15 cellular contexts compared by ENCODE assay signal in the genomic region with DNA sequence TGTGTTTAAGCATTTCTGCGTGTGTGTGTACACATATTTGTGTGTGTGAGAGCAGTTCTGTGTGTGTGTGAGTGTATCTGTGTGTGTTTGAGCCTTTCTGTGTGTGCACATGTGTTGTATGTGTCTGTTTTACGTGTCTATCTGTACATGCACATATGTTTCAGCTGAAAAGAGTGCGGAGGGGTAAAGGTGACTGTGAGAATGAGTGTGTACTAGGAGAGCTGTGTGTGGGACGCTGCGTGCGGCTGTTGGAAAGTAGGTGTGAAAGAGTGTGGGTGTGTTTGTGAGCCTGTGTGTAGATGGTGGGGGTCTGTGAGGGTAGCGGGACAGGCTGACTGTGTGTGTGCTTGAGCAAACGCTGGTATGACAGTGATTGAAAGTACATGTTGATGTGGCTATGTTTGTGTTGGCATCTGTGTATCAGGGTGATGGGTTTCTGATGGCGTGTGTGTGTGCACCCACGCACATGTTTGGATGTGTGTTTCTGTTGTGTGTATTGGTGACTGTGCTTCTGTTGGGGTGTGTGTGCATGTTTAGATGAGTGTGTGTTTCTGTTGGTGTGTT. TPM values are rescaled to one million over a fixed set of nuclear protein-coding genes. Genes with fewer than 3 reads are reported as not detected.
DNase-seq lines count a peak whose midpoint lies in the region; ATAC-seq, FAIRE-seq and TF ChIP-seq lines count a peak whose summit lies in the region.
"Had no signal": no experiment of that assay in that cellular context is flagged by ENCODE, and none has a peak within 500 bp of the region (broad histone marks: within the 10 kb centered on the region; RNA-seq: fewer than 3 reads in every experiment).

No MANE protein-coding gene starts in this region.

- H3K27ac ChIP-seq in breast epithelium (peak overlapping the region; percentile 95 to 97), muscle layer of colon (ENCODE audit: low read depth, low read length) (peak overlapping the region; percentile 100), uterus (peak overlapping the region; percentile 91 to 100)
- H3K27ac ChIP-seq in effector memory CD4-positive, alpha-beta T cell (ENCODE audit: insufficient read depth, low read length, poor library complexity, severe bottlenecking), result peak overlapping the region; percentile 86

- peak overlapping the region; percentile 97 for H3K9ac ChIP-seq in muscle layer of colon (ENCODE audit: low read length)

- H3K27ac Mint-ChIP-seq in MCF 10A (ENCODE audit: low read depth, unreplicated experiment), result no peak overlapping the region

- no peaks in the 10 kb centered on the region for H3K9me3 Mint-ChIP-seq in MCF 10A (ENCODE audit: unreplicated experiment)

- no peak for TF ChIP-seq POLR2A in breast epithelium (IDR thresholded peaks at IDR 0.05)
- TF ChIP-seq POLR2A in uterus (IDR thresholded peaks at IDR 0.05), result no peak
- no peak for TF ChIP-seq POLR2A in GM12892 (IDR thresholded peaks at IDR 0.05; ENCODE audit: low read depth, low read length)

- H3K9me3 ChIP-seq in breast epithelium (no peaks in the 10 kb centered on the region), muscle layer of colon (ENCODE audit: low read length) (no peaks in the 10 kb centered on the region), uterus (no peaks in the 10 kb centered on the region)
- no peaks in the 10 kb centered on the region for H3K9me3 ChIP-seq in effector memory CD4-positive, alpha-beta T cell (ENCODE audit: control insufficient read depth, low read length)

- DNase-seq in breast epithelium (ENCODE audit: low spot score in 2 of 2) (no peak), MCF 10A (ENCODE audit: unreplicated experiment) (no peak), uterus (no peak), GM12892 (ENCODE audit: insufficient read length) (no peak), HK-2 (ENCODE audit: unreplicated experiment) (no peak), left lobe of liver (ENCODE audit: low spot score) (no peak)
- DNase-seq in effector memory CD4-positive, alpha-beta T cell, result no peak
- DNase-seq: activated CD4-positive, alpha-beta T cell treated with anti-CD3 and anti-CD28 coated beads, Interleukin-2, amount 50 U/mL, for 48 hours; caudate nucleus; DMS 273 treated with DMSO at 0.1 percent for 48 hours; NCI-H146; NCI-H524 treated with DMSO at 0.1 percent for 48 hours; right cardiac atrium had no signal

- no TSS peak for BruUV-seq in MCF 10A (replicated peaks; lab: Mats Ljungman, UMichigan)

- no peak for ATAC-seq in left lobe of liver
- ATAC-seq: right cardiac atrium had no signal

- TF ChIP-seq CTCF in breast epithelium (IDR thresholded peaks at IDR 0.05) (no peak), MCF 10A (IDR thresholded peaks at IDR 0.05; ENCODE audit: unreplicated experiment) (no peak), uterus (IDR thresholded peaks at IDR 0.05) (no peak)

- H3K4me1 ChIP-seq in breast epithelium (peaks cover 3 to 10% of the 10 kb centered on the region in 2 donors), muscle layer of colon (ENCODE audit: insufficient read depth, low read length) (peaks cover 42% of the 10 kb centered on the region), uterus (peaks cover 0 to 15% of the 10 kb centered on the region in 2 donors)
- peaks cover 31% of the 10 kb centered on the region for H3K4me1 ChIP-seq in effector memory CD4-positive, alpha-beta T cell (ENCODE audit: control insufficient read depth, insufficient read depth, low read length, poor library complexity, severe bottlenecking)

- peak overlapping the region; percentile 32 to 84 (median 80) for H3K4me3 ChIP-seq in breast epithelium
- no peak overlapping the region for H3K4me3 ChIP-seq in effector memory CD4-positive, alpha-beta T cell (ENCODE audit: insufficient read depth, low read depth, low read length, poor library complexity, severe bottlenecking)
- H3K4me3 ChIP-seq in muscle layer of colon (ENCODE audit: low read depth in 1 of 2, low read length in 2 of 2), result peak overlapping the region; percentile 92 to 93
- peak overlapping the region; percentile 53 to 58 for H3K4me3 ChIP-seq in uterus

- POLR2A ChIA-PET in MCF 10A (lab: Yijun Ruan, JAX), result interaction anchor here (0.6 to 4.3 kb wide), 4 partner anchors 8 to 1176 kb away, joined by 3 to 51 read pairs (median 3); a partner anchor contains a TSS

- no peaks in the 10 kb centered on the region for H3K36me3 ChIP-seq in breast epithelium
- H3K36me3 ChIP-seq in effector memory CD4-positive, alpha-beta T cell (ENCODE audit: control insufficient read depth, insufficient read depth, low read length), result no peaks in the 10 kb centered on the region
- peaks cover 16% of the 10 kb centered on the region for H3K36me3 ChIP-seq in muscle layer of colon (ENCODE audit: insufficient read depth, low read length)
- H3K36me3 ChIP-seq in uterus, result no peaks in the 10 kb centered on the region

- no peak overlapping the region for H3K4me3 Mint-ChIP-seq in MCF 10A (ENCODE audit: unreplicated experiment)

- FAIRE-seq in GM12892 (lab: Jason Lieb, UNC), result no peak
- FAIRE-seq: A204.1 had no signal

- peaks cover 5% of the 10 kb centered on the region for H3K36me3 Mint-ChIP-seq in MCF 10A (ENCODE audit: insufficient read depth, unreplicated experiment)

- no peaks in the 10 kb centered on the region for H3K27me3 Mint-ChIP-seq in MCF 10A (ENCODE audit: insufficient read depth, unreplicated experiment)

- H3K4me1 Mint-ChIP-seq in MCF 10A (ENCODE audit: insufficient read depth, unreplicated experiment), result peaks cover 6% of the 10 kb centered on the region

- no peaks in the 10 kb centered on the region for H3K27me3 ChIP-seq in breast epithelium
- H3K27me3 ChIP-seq in effector memory CD4-positive, alpha-beta T cell (replicated peaks; ENCODE audit: control insufficient read depth, insufficient read depth, low read length, poor library complexity, severe bottlenecking), result no peaks in the 10 kb centered on the region
- H3K27me3 ChIP-seq in muscle layer of colon (ENCODE audit: control insufficient read depth in 1 of 2, insufficient read depth in 2 of 2, low read length in 2 of 2), result no peaks in the 10 kb centered on the region
- no peaks in the 10 kb centered on the region for H3K27me3 ChIP-seq in uterus

- intact Hi-C loops in breast epithelium (cut with DNase I; ENCODE audit: low total_unique reads) (no loop called here), MCF 10A (cut with micrococcal nuclease) (no loop called here), uterus (cut with DNase I; ENCODE audit: low total_unique reads) (no loop called here)

- CTCF ChIA-PET in MCF 10A (lab: Yijun Ruan, JAX), result interaction anchor here (0.6 to 1.0 kb wide), 3 partner anchors 10 to 93 kb away, joined by 3 to 4 read pairs (median 3); no protein-coding TSS in a partner anchor

RNA-seq across cellular contexts. Expression of a gene that starts 7.5 kb away (rescaled TPM):
- total RNA-seq in breast epithelium (100 to 1,000 TPM; 257 to 652 (median 430) TPM), MCF 10A (2022) (355 and 424 TPM in 2 replicates), uterus (100 to 1,000 TPM; 423 to 862 (median 517) TPM), left lobe of liver (21.0 TPM)
- 494 TPM for polyA plus RNA-seq in GM12892 (2012; ENCODE audit: missing spikeins)

RNA-seq across cellular contexts. Expression of a gene that starts 42.9 kb away (rescaled TPM):
- total RNA-seq in breast epithelium, result 10 to 100 TPM; 34.7 to 40.6 (median 38.8) TPM
- 41.6 and 50.1 TPM in 2 replicates for total RNA-seq in MCF 10A (2022)
- total RNA-seq in uterus, result 10 to 100 TPM; 13.3 to 67.4 (median 40.7) TPM
- polyA plus RNA-seq in GM12892 (2012; ENCODE audit: missing spikeins), result 158 TPM
- 56.5 TPM for total RNA-seq in left lobe of liver

Comparison
In these comparisons a context has a peak if more than half of its experiments do, and no peak if none do; other contexts are left out.
1. RNA of a gene that starts 7.5 kb away (total RNA-seq): 423 to 862 TPM in uterus, 257 to 652 TPM in breast epithelium and 355 to 424 TPM in MCF 10A; 21.0 TPM in left lobe of liver (single experiment); every median in the first group is over 10 times any median in the second.
2. Peak in every context shown above with its lines, with median percentiles within 50 percentile points of each other: H3K27ac ChIP-seq.